In the genomic region with DNA sequence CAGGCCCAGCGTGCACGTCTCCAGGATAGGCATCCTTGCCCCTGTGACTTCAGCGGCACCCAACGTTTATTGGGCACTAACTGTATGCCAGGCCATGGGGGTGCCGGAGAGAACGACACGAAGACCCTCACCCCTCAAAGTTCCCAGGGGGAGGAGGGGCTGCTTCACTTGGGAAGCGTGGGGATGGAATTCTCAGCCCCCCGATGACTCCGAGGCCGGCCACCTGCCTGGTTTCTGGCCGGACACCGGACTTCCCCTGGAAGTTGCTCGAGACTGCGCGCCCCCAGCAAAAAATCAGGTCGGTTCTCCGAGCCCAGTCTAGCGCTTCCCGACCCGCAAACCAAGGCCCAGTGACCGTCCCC, we compare ENCODE assay signal across 8 cellular contexts. TPM values are rescaled to one million over a fixed set of nuclear protein-coding genes. Genes with fewer than 3 reads are reported as not detected.
A peak's percentile ranks its signal among the peaks of the same experiment; 100 is the strongest.
DNase-seq lines count a peak whose midpoint lies in the region; ATAC-seq and TF ChIP-seq lines count a peak whose summit lies in the region.

No MANE protein-coding gene starts in this region.

- 0% methylated on average over 4 of the region's 22 CpGs for WGBS in SK-N-SH (ENCODE audit: low lambda C conversion rate)

- H3K27ac ChIP-seq in SK-N-SH (ENCODE audit: low read depth in 2 of 2, low read length in 1 of 2) (peak overlapping the region; percentile 50 to 83; a peak in 3 of 4 replicates), layer of hippocampus (ENCODE audit: low read depth, low read length) (peak overlapping the region; percentile 94), temporal lobe (ENCODE audit: low read depth, low read length) (peak overlapping the region; percentile 91)

- H3F3A ChIP-seq in SK-N-SH (replicated peaks; ENCODE audit: insufficient read depth): peaks cover 5% of the 10 kb centered on the region

- TF ChIP-seq CTCF in SK-N-SH (IDR thresholded peaks at IDR 0.05): no peak

- no peaks in the 10 kb centered on the region for H4K20me1 ChIP-seq in SK-N-SH (ENCODE audit: insufficient read depth)

- CTCF ChIA-PET in SK-N-SH (lab: Yijun Ruan, JAX): interaction anchor here (1.2 to 4.4 kb wide), 2 partner anchors 27 to 170 kb away, joined by 3 to 27 read pairs; a partner anchor contains a TSS

- H3K9me3 ChIP-seq in SK-N-SH (no peaks in the 10 kb centered on the region), adipocyte (ENCODE audit: control insufficient read depth, low read length) (no peaks in the 10 kb centered on the region)

- DNase-seq in SK-N-SH (no peak), adipocyte (ENCODE audit: low read depth) (no peak), NCI-H1436 treated with DMSO at 0.1 percent for 48 hours (lab: John Stamatoyannopoulos, UW) (no peak), NCI-H146 (lab: John Stamatoyannopoulos, UW) (no peak)

- peak overlapping the region; percentile 98 for H3K4me2 ChIP-seq in SK-N-SH

- no peaks in the 10 kb centered on the region for H3K9me2 ChIP-seq in SK-N-SH

- ATAC-seq in SK-N-SH treated with all-trans-retinoic acid at 6 μM for 48 hours (no peak), GM19452 (IDR thresholded peaks at IDR 0.05; ENCODE audit: unreplicated experiment) (no peak)

- no peaks in the 10 kb centered on the region for H3K27me3 ChIP-seq in SK-N-SH (ENCODE audit: insufficient read depth)
- no peaks in the 10 kb centered on the region for H3K27me3 ChIP-seq in adipocyte (replicated peaks; ENCODE audit: control insufficient read depth, insufficient read depth, low read length)
- no peaks in the 10 kb centered on the region for H3K27me3 ChIP-seq in layer of hippocampus (ENCODE audit: control insufficient read depth, insufficient read depth, low read length)

- H3K4me1 ChIP-seq in SK-N-SH (ENCODE audit: control insufficient read depth in 1 of 2, insufficient read depth in 2 of 2, low read depth in 1 of 2, low read length in 1 of 2): peaks cover 0 to 5% of the 10 kb centered on the region in 2 experiments; a peak in 1 of 4 replicates
- peaks cover 29% of the 10 kb centered on the region for H3K4me1 ChIP-seq in adipocyte (ENCODE audit: control insufficient read depth, insufficient read depth, low read length)

- peak overlapping the region; percentile 92 for H2AFZ ChIP-seq in SK-N-SH (ENCODE audit: low read depth)

- H3K36me3 ChIP-seq in SK-N-SH (replicated peaks in 1 of 2; ENCODE audit: control insufficient read depth in 1 of 2, insufficient read depth in 2 of 2, low read length in 1 of 2) (no peaks in the 10 kb centered on the region), adipocyte (ENCODE audit: control insufficient read depth, insufficient read depth, low read length, severe bottlenecking) (no peaks in the 10 kb centered on the region)

- POLR2A ChIA-PET in SK-N-SH (lab: Yijun Ruan, JAX): interaction anchor here (1.1 kb wide), 1 partner anchor 51 kb away, joined by 6 read pairs; a partner anchor contains a TSS

- H3K79me2 ChIP-seq in SK-N-SH (ENCODE audit: insufficient read depth): peaks cover 53% of the 10 kb centered on the region

- H3K4me3 ChIP-seq in SK-N-SH (ENCODE audit: low read depth in 2 of 2, low read length in 1 of 2) (peak overlapping the region; percentile 76 to 87), adipocyte (ENCODE audit: low read length) (peak overlapping the region; percentile 98)

- H3K9ac ChIP-seq in SK-N-SH (peak overlapping the region; percentile 94), adipocyte (ENCODE audit: low read length) (peak overlapping the region; percentile 100)

- 0 out of 4 replicates have a peak, but pooled peaks of 1 of the 2 experiments have one; percentile 5 for TF ChIP-seq EP300 in SK-N-SH (IDR thresholded peaks at IDR 0.05; ENCODE audit: borderline replicate concordance in 1 of 2, low read depth in 1 of 2, low read length in 1 of 2)

- no peak for TF ChIP-seq RAD21 in SK-N-SH (IDR thresholded peaks at IDR 0.05; ENCODE audit: low read length)

TF ChIP-seq in SK-N-SH, 30 proteins besides CTCF, POLR2A, EP300 and RAD21 (continues in another document):
- TF ChIP-seq, protein P1, sequence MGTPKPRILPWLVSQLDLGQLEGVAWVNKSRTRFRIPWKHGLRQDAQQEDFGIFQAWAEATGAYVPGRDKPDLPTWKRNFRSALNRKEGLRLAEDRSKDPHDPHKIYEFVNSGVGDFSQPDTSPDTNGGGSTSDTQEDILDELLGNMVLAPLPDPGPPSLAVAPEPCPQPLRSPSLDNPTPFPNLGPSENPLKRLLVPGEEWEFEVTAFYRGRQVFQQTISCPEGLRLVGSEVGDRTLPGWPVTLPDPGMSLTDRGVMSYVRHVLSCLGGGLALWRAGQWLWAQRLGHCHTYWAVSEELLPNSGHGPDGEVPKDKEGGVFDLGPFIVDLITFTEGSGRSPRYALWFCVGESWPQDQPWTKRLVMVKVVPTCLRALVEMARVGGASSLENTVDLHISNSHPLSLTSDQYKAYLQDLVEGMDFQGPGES (IDR thresholded peaks at IDR 0.05; ENCODE audit: low read depth, low read length): no peak
- TF ChIP-seq SMC3 (IDR thresholded peaks at IDR 0.05; ENCODE audit: low read depth, low read length) (no peak), NRF1 (IDR thresholded peaks at IDR 0.05; ENCODE audit: low read depth, low read length) (no peak), FOXM1 (IDR thresholded peaks at IDR 0.05; ENCODE audit: low read depth) (no peak), NFIC (IDR thresholded peaks at IDR 0.05; ENCODE audit: borderline replicate concordance) (no peak), FOSL2 (IDR thresholded peaks at IDR 0.05; ENCODE audit: borderline replicate concordance, low read depth) (no peak), TEAD4 (IDR thresholded peaks at IDR 0.05; ENCODE audit: borderline replicate concordance, insufficient read depth) (no peak)

TF ChIP-seq in SK-N-SH treated with all-trans-retinoic acid at 6 μM for 48 hours, 23 proteins besides CTCF, POLR2A, EP300 and RAD21:
- TF ChIP-seq, protein P2, sequence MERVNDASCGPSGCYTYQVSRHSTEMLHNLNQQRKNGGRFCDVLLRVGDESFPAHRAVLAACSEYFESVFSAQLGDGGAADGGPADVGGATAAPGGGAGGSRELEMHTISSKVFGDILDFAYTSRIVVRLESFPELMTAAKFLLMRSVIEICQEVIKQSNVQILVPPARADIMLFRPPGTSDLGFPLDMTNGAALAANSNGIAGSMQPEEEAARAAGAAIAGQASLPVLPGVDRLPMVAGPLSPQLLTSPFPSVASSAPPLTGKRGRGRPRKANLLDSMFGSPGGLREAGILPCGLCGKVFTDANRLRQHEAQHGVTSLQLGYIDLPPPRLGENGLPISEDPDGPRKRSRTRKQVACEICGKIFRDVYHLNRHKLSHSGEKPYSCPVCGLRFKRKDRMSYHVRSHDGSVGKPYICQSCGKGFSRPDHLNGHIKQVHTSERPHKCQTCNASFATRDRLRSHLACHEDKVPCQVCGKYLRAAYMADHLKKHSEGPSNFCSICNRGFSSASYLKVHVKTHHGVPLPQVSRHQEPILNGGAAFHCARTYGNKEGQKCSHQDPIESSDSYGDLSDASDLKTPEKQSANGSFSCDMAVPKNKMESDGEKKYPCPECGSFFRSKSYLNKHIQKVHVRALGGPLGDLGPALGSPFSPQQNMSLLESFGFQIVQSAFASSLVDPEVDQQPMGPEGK (CRISPR knock-in tag; IDR thresholded peaks at IDR 0.05; ENCODE audit: borderline replicate concordance): no peak
TF ChIP-seq in SK-N-SH treated with all-trans-retinoic acid at 6 μM for 48 hours: peak in this region for 0.

RNA-seq across cellular contexts. Expression of a gene that starts 0.3 kb away (rescaled TPM):
- 9.1 and 10.5 TPM in 2 replicates for polyA plus RNA-seq in SK-N-SH (2012; rRNA removed)
- polyA plus RNA-seq in SK-N-SH (2012; cell fraction: cytosol; rRNA removed): 5.1 and 6.6 TPM in 2 replicates
- 22.6 and 28.8 TPM in 2 replicates for polyA plus RNA-seq in SK-N-SH (2012; cell fraction: nucleus; rRNA removed)
- total RNA-seq in temporal lobe: 8.1 TPM

RNA-seq across cellular contexts. Expression of a gene that starts 26.0 kb away (rescaled TPM):
- 8.6 and 10.3 TPM in 2 replicates for polyA plus RNA-seq in SK-N-SH (2012; rRNA removed)
- 4.7 and 6.5 TPM in 2 replicates for polyA plus RNA-seq in SK-N-SH (2012; cell fraction: cytosol; rRNA removed)
- 9.7 and 10.8 TPM in 2 replicates for polyA plus RNA-seq in SK-N-SH (2012; cell fraction: nucleus; rRNA removed)
- 4.2 TPM for total RNA-seq in temporal lobe

RNA-seq across cellular contexts. Expression of a gene that starts 42.8 kb away (rescaled TPM):
- polyA plus RNA-seq in SK-N-SH (2012; rRNA removed): 17.7 and 23.3 TPM in 2 replicates
- 19.6 and 22.5 TPM in 2 replicates for polyA plus RNA-seq in SK-N-SH (2012; cell fraction: cytosol; rRNA removed)
- polyA plus RNA-seq in SK-N-SH (2012; cell fraction: nucleus; rRNA removed): 43.1 and 53.0 TPM in 2 replicates
- 35.2 TPM for total RNA-seq in temporal lobe

RNA-seq across cellular contexts. Expression of a gene that starts 50.2 kb away (rescaled TPM):
- 41.5 and 56.5 TPM in 2 replicates for polyA plus RNA-seq in SK-N-SH (2012; rRNA removed)
- 26.5 and 35.3 TPM in 2 replicates for polyA plus RNA-seq in SK-N-SH (2012; cell fraction: cytosol; rRNA removed)
- polyA plus RNA-seq in SK-N-SH (2012; cell fraction: nucleus; rRNA removed): 173 and 208 TPM in 2 replicates
- total RNA-seq in temporal lobe: 6.6 TPM

RNA-seq across cellular contexts. Expression of a gene that starts 59.8 kb away (rescaled TPM):
- polyA plus RNA-seq in SK-N-SH (2012; rRNA removed): 37.6 and 41.2 TPM in 2 replicates
- polyA plus RNA-seq in SK-N-SH (2012; cell fraction: cytosol; rRNA removed): 29.8 and 39.9 TPM in 2 replicates
- 26.3 and 35.2 TPM in 2 replicates for polyA plus RNA-seq in SK-N-SH (2012; cell fraction: nucleus; rRNA removed)
- 31.0 TPM for total RNA-seq in temporal lobe
